Comparison of ENCODE assay signal across 8 cellular contexts in the genomic region with DNA sequence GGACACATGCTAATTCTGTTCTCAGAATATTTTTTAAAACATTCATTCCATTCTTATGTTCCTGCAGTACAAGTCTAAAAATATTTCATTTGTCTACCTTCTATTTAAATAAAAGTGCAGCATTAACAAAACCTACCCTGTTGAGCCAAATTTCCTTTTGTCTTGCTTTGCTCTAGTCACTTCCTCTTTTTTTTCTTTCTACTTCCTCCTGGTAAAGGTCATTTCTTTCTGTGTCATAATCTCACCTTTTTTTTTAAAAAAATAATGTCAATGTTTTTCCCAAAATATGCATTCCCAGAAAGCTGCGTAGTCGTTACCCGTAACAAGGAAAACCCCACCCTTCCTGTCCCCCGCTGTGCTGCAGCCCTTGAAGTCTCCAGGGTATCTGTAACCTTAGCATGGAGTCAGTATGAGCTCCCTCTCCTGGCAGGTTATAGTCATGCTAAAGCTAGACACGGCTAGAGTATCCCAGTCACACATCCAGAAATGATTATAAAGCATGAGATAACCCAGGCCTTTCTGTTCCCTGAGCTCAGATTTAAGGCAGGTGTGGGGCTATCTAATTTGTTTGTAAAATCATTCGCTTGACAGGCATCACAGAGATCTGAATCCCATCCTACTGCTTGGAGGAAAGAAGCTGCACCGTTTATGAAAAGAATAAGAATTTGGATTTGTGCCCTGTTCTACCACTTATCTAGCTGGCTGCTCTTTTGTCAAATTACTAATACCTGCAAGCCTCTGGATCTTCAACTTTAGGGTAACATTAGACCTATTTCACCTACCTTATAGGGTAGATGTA. TPM values are rescaled to one million over a fixed set of nuclear protein-coding genes. Genes with fewer than 3 reads are reported as not detected.
DNase-seq lines count a peak whose midpoint lies in the region; ATAC-seq and TF ChIP-seq lines count a peak whose summit lies in the region.

No MANE protein-coding gene starts in this region.

- TF ChIP-seq CTCF in DOHH2 (IDR thresholded peaks at IDR 0.05; ENCODE audit: low read depth, low read length, poor library complexity, severe bottlenecking) (peak; percentile 91), IMR-90 (conservative IDR thresholded peaks at IDR 0.05; ENCODE audit: low read depth, low read length) (peak; percentile 76), fibroblast of the aortic adventitia (IDR thresholded peaks at IDR 0.05; ENCODE audit: insufficient read depth, low read length) (peak; percentile 78), neural cell (IDR thresholded peaks at IDR 0.05; ENCODE audit: poor library complexity, severe bottlenecking) (peak; percentile 41), testis (IDR thresholded peaks at IDR 0.05) (peak; percentile 47 to 58 (median 58))

- intact Hi-C loops in IMR-90 (cut with micrococcal nuclease) (loop anchor here (1.0 kb wide), 2 partner anchors 126 to 151 kb away; no protein-coding TSS in a partner anchor), testis (cut with DNase I; ENCODE audit: low total_unique reads) (loop anchor here (10.0 kb wide), 1 partner anchor 149 kb away; no protein-coding TSS in a partner anchor)

- H3K4me3 ChIP-seq in DOHH2 (ENCODE audit: low read length): peak overlapping the region; percentile 69
- peak overlapping the region; percentile 11; the same call in 1 of the 2 replicates for H3K4me3 ChIP-seq in IMR-90 (ENCODE audit: insufficient read depth, low read depth, low read length)
- no peak overlapping the region for H3K4me3 ChIP-seq in fibroblast of the aortic adventitia (ENCODE audit: low read depth, low read length)
- H3K4me3 ChIP-seq in neural cell (ENCODE audit: low read length): no peak overlapping the region
- H3K4me3 ChIP-seq in testis: no peak overlapping the region

- H4K91ac ChIP-seq in IMR-90 (ENCODE audit: insufficient read depth, low read depth, low read length): no peak overlapping the region; the same call in 1 of the 2 replicates

- no peak overlapping the region for H3K56ac ChIP-seq in IMR-90 (ENCODE audit: extremely low read depth, insufficient read depth, low read length)

- TF ChIP-seq POLR2A in IMR-90 (IDR thresholded peaks at IDR 0.05; ENCODE audit: low read depth, low read length) (no peak), testis (IDR thresholded peaks at IDR 0.05) (no peak)

- peak overlapping the region; percentile 58; the same call in 1 of the 2 replicates for H2BK20ac ChIP-seq in IMR-90 (ENCODE audit: low read depth, low read length)

- H3K9me1 ChIP-seq in IMR-90 (ENCODE audit: insufficient read depth, low read length): no peaks in the 10 kb centered on the region

- peak overlapping the region; percentile 68 to 85 for H3K4me3 Mint-ChIP-seq in activated T-cell treated with anti-CD3 and anti-CD28 coated beads, Interleukin-2, amount 50 U/mL, for 72 hours

- no peaks in the 10 kb centered on the region for H3K36me3 ChIP-seq in DOHH2 (ENCODE audit: control insufficient read depth, low read length)
- no peaks in the 10 kb centered on the region for H3K36me3 ChIP-seq in IMR-90 (ENCODE audit: control insufficient read depth, insufficient read depth, low read length)
- no peaks in the 10 kb centered on the region for H3K36me3 ChIP-seq in neural cell (ENCODE audit: insufficient read depth, low read length)
- H3K36me3 ChIP-seq in testis (ENCODE audit: low read depth, missing control alignments): no peaks in the 10 kb centered on the region

- peaks cover 0 to 1% of the 10 kb centered on the region in 2 donors for H3K9me3 Mint-ChIP-seq in activated T-cell treated with anti-CD3 and anti-CD28 coated beads, Interleukin-2, amount 50 U/mL, for 72 hours

- H4K5ac ChIP-seq in IMR-90 (ENCODE audit: low read depth, low read length): peak overlapping the region; percentile 32; the same call in 1 of the 2 replicates

- no peak overlapping the region for H2AK5ac ChIP-seq in IMR-90 (ENCODE audit: low read depth, low read length)

- peak overlapping the region; percentile 91 for H3K27ac ChIP-seq in DOHH2 (ENCODE audit: low read depth, low read length)
- no peak overlapping the region for H3K27ac ChIP-seq in IMR-90 (ENCODE audit: insufficient read depth, low read length)
- H3K27ac ChIP-seq in neural cell (ENCODE audit: low read length): no peak overlapping the region
- H3K27ac ChIP-seq in testis: no peak overlapping the region

- no peak for TF ChIP-seq EP300 in neural cell (conservative IDR thresholded peaks at IDR 0.05; ENCODE audit: poor library complexity, severe bottlenecking)

- H2BK5ac ChIP-seq in IMR-90 (ENCODE audit: low read depth, low read length, poor library complexity, severe bottlenecking): peak overlapping the region; percentile 57

- H3K4me1 ChIP-seq in DOHH2 (ENCODE audit: control insufficient read depth, low read length) (peaks cover 41% of the 10 kb centered on the region), IMR-90 (ENCODE audit: control insufficient read depth, insufficient read depth, low read length) (peaks cover 5% of the 10 kb centered on the region; the same call in 1 of the 2 replicates), testis (no peaks in the 10 kb centered on the region)

- H2AK9ac ChIP-seq in IMR-90 (replicated peaks; ENCODE audit: low read depth, low read length, poor library complexity): no peak overlapping the region

- no peaks in the 10 kb centered on the region for H3K36me3 Mint-ChIP-seq in activated T-cell treated with anti-CD3 and anti-CD28 coated beads, Interleukin-2, amount 50 U/mL, for 72 hours (ENCODE audit: insufficient read depth in 2 of 2)

- H4K8ac ChIP-seq in IMR-90 (ENCODE audit: low read depth in 2 of 2, low read length in 2 of 2): peak overlapping the region; percentile 85 to 95; a peak in 3 of 4 replicates

- no CpG with 5 or more reads among the region's 7 CpGs for WGBS in IMR-90 (ENCODE audit: extremely low coverage in 2 of 2, insufficient read length in 1 of 2), 2 experiments
- 37 to 42% methylated on average over 7 of the region's 7 CpGs for WGBS in testis, 2 donors

- H2BK120ac ChIP-seq in IMR-90 (ENCODE audit: low read depth, low read length): peak overlapping the region; percentile 52; the same call in 1 of the 2 replicates

- ATAC-seq in GM21717 (IDR thresholded peaks at IDR 0.05; ENCODE audit: unreplicated experiment) (peak; percentile 96), IMR-90 (ENCODE audit: low read depth) (peak; percentile 99)
- peak; percentile 99 to 100 for ATAC-seq in activated T-cell treated with anti-CD3 and anti-CD28 coated beads, Interleukin-2, amount 50 U/mL, for 72 hours (replicated peaks in 1 of 2)

- H3K18ac ChIP-seq in IMR-90 (ENCODE audit: low read depth, low read length): peak overlapping the region; percentile 55; the same call in 1 of the 2 replicates

- H3K9me2 ChIP-seq in DOHH2 (replicated peaks; ENCODE audit: control insufficient read depth, low read length): no peaks in the 10 kb centered on the region
- no peaks in the 10 kb centered on the region for H3K9me2 ChIP-seq in neural cell (ENCODE audit: insufficient read depth, low read length)

- H3K4me2 ChIP-seq in DOHH2 (ENCODE audit: low read length): peak overlapping the region; percentile 77
- H3K4me2 ChIP-seq in IMR-90 (ENCODE audit: low read depth, low read length): peak overlapping the region; percentile 43
- H3K4me2 ChIP-seq in neural cell (ENCODE audit: low read length): no peak overlapping the region

- BruUV-seq in IMR-90 (replicated peaks; lab: Mats Ljungman, UMichigan): no TSS peak

- H3K27me3 ChIP-seq in DOHH2 (ENCODE audit: control insufficient read depth, low read length): no peaks in the 10 kb centered on the region
- H3K27me3 ChIP-seq in IMR-90 (ENCODE audit: control insufficient read depth, insufficient read depth, low read length): no peaks in the 10 kb centered on the region
- H3K27me3 ChIP-seq in neural cell (ENCODE audit: insufficient read depth, low read depth, low read length): no peaks in the 10 kb centered on the region
- no peaks in the 10 kb centered on the region for H3K27me3 ChIP-seq in testis

- peak overlapping the region; percentile 16 for H2AFZ ChIP-seq in IMR-90 (replicated peaks; ENCODE audit: low read length, poor library complexity)
- H2AFZ ChIP-seq in neural cell (ENCODE audit: low read depth, low read length): no peak overlapping the region

- peaks cover 4 to 7% of the 10 kb centered on the region in 2 experiments; a peak in 2 of 4 replicates for H3K79me1 ChIP-seq in IMR-90 (ENCODE audit: low read depth in 1 of 2, low read length in 2 of 2)

- H3K14ac ChIP-seq in IMR-90 (replicated peaks; ENCODE audit: low read depth, low read length): no peak overlapping the region; the same call in 1 of the 2 replicates

- DNase-seq in IMR-90 (peak; percentile 80), OCI-M2 (lab: John Stamatoyannopoulos, UW; ENCODE audit: unreplicated experiment) (peak; percentile 75), fibroblast of the aortic adventitia (ENCODE audit: low read depth) (peak; percentile 92), testis (peak; percentile 75)
- peak; percentile 67 to 69 for DNase-seq in activated T-cell treated with anti-CD3 and anti-CD28 coated beads, Interleukin-2, amount 50 U/mL, for 72 hours

- CTCF ChIA-PET in IMR-90 (lab: Yijun Ruan, JAX): interaction anchor here (0.7 to 2.1 kb wide), 23 partner anchors 9 to 432 kb away, joined by 3 to 10 read pairs (median 3); a partner anchor contains a TSS

- no peak overlapping the region for H3K23ac ChIP-seq in IMR-90 (ENCODE audit: low read depth, low read length)

- TF ChIP-seq RAD21 in IMR-90 (IDR thresholded peaks at IDR 0.05; ENCODE audit: low read length) (peak; percentile 82), neural cell (conservative IDR thresholded peaks at IDR 0.05) (no peak)

- H3K4ac ChIP-seq in IMR-90 (ENCODE audit: low read depth, low read length): peak overlapping the region; percentile 24; the same call in 1 of the 2 replicates

- dilution Hi-C loops in IMR-90 (cut with HindIII; ENCODE audit: low sequenced_read_pairs, unreplicated experiment): no loop called here

- H2BK15ac ChIP-seq in IMR-90 (ENCODE audit: low read depth, low read length): peak overlapping the region; percentile 61; the same call in 1 of the 3 replicates

- H3K9me3 ChIP-seq in DOHH2 (ENCODE audit: control insufficient read depth, insufficient read depth, low read length): no peaks in the 10 kb centered on the region
- H3K9me3 ChIP-seq in IMR-90 (ENCODE audit: control insufficient read depth, insufficient read depth, low read length): no peaks in the 10 kb centered on the region
- no peaks in the 10 kb centered on the region for H3K9me3 ChIP-seq in neural cell (ENCODE audit: low read length)
- no peaks in the 10 kb centered on the region for H3K9me3 ChIP-seq in testis

- H3K27me3 Mint-ChIP-seq in activated T-cell treated with anti-CD3 and anti-CD28 coated beads, Interleukin-2, amount 50 U/mL, for 72 hours (ENCODE audit: low read depth): no peaks in the 10 kb centered on the region

- peaks cover 43% of the 10 kb centered on the region for H3K4me1 Mint-ChIP-seq in activated T-cell treated with anti-CD3 and anti-CD28 coated beads, Interleukin-2, amount 50 U/mL, for 72 hours (ENCODE audit: low read depth)

- peak overlapping the region; percentile 88 for H3K27ac Mint-ChIP-seq in activated T-cell treated with anti-CD3 and anti-CD28 coated beads, Interleukin-2, amount 50 U/mL, for 72 hours

- H3K9ac ChIP-seq in IMR-90 (ENCODE audit: low read depth, low read length) (no peak overlapping the region), neural cell (ENCODE audit: low read length) (no peak overlapping the region)

- H3K79me2 ChIP-seq in DOHH2 (ENCODE audit: control insufficient read depth, low read length) (no peaks in the 10 kb centered on the region), neural cell (replicated peaks; ENCODE audit: insufficient read depth, low read length) (no peaks in the 10 kb centered on the region)

- no peaks in the 10 kb centered on the region for H4K20me1 ChIP-seq in DOHH2 (ENCODE audit: control insufficient read depth, insufficient read depth, low read depth, low read length)
- no peaks in the 10 kb centered on the region for H4K20me1 ChIP-seq in IMR-90 (ENCODE audit: insufficient read depth, low read length)
- H4K20me1 ChIP-seq in neural cell (ENCODE audit: insufficient read depth): no peaks in the 10 kb centered on the region

- peaks cover 15% of the 10 kb centered on the region for H3F3A ChIP-seq in DOHH2 (ENCODE audit: control insufficient read depth, insufficient read depth)
- no peaks in the 10 kb centered on the region for H3F3A ChIP-seq in neural cell (ENCODE audit: insufficient read depth, low read length, poor library complexity, severe bottlenecking)

- POLR2A ChIA-PET in IMR-90 (lab: Charles Lee; ENCODE audit: unreplicated experiment): interaction anchor here (0.5 to 1.2 kb wide), 6 partner anchors 9 to 174 kb away, joined by 3 to 5 read pairs (median 4); a partner anchor contains a TSS

- in situ Hi-C loops in IMR-90 (cut with MboI; ENCODE audit: low sequenced_read_pairs): no loop called here

RNA-seq across cellular contexts. Expression of a gene that starts 51.1 kb away (rescaled TPM):
- total RNA-seq in IMR-90 (2012; rRNA removed) (11.1 and 20.3 TPM in 2 replicates), fibroblast of the aortic adventitia (ENCODE audit: low replicate concordance) (19.4 and 24.7 TPM in 2 replicates), testis (10 to 100 TPM; 29.9 to 38.0 TPM)
- polyA plus RNA-seq in IMR-90 (2012; rRNA removed) (9.5 and 11.5 TPM in 2 replicates), neural cell (39.8 and 40.1 TPM in 2 replicates), testis (ENCODE audit: insufficient read depth, low read depth, low replicate concordance) (19.0 TPM)
- polyA plus RNA-seq in IMR-90 (2012; cell fraction: cytosol; rRNA removed): 2.1 and 3.7 TPM in 2 replicates
- polyA plus RNA-seq in IMR-90 (2012; cell fraction: nucleus; rRNA removed; ENCODE audit: low replicate concordance): 3.2 and 23.1 TPM in 2 replicates
- 10 to 100 TPM; 57.2 to 73.2 TPM for total RNA-seq in activated T-cell treated with anti-CD3 and anti-CD28 coated beads, Interleukin-2, amount 50 U/mL, for 72 hours
- 46.3 and 55.2 TPM in 2 replicates for polyA minus RNA-seq in neural cell

Comparison
In these comparisons a context has a peak if more than half of its experiments do, and no peak if none do; other contexts are left out.
1. H3K4me3 ChIP-seq: peak in DOHH2 (single experiment) and IMR-90 (single experiment); none in fibroblast of the aortic adventitia (single experiment), neural cell (single experiment) and testis (0 of 2).
2. CTCF ChIP-seq: peak in every context shown above with its lines; median percentile 91 in DOHH2; 78 in fibroblast of the aortic adventitia; 76 in IMR-90; 58 in testis; 41 in neural cell.
3. Peak in every context shown above with its lines, with median percentiles within 50 percentile points of each other: ATAC-seq and DNase-seq.